8 cellular contexts compared by ENCODE assay signal in genomic region chr1:183942933-183943693, GRCh38.
DNase-seq lines count a peak whose midpoint lies in the region; ATAC-seq, FAIRE-seq and TF ChIP-seq lines count a peak whose summit lies in the region.

No MANE protein-coding gene starts in this region.

- FAIRE-seq in H54 (lab: Jason Lieb, UNC) (peak; percentile 79), K562 (lab: Jason Lieb, UNC) (peak; percentile 70), kidney (lab: Jason Lieb, UNC) (no peak)

- peak; percentile 84 for ATAC-seq in K562

- TF ChIP-seq RAD21 in K562 (CRISPR knock-in tag; conservative IDR thresholded peaks at IDR 0.05 in 1 of 2, IDR thresholded peaks at IDR 0.05 in 1 of 2) = no peak

- DNase-seq in COLO829 (ENCODE audit: low spot score) = peak; percentile 92
- DNase-seq in H54 (ENCODE audit: insufficient read length, low spot score) = peak; percentile 65
- peak; percentile 100 for DNase-seq in NCI-H2107 treated with DMSO at 0.1 percent for 48 hours (lab: John Stamatoyannopoulos, UW; ENCODE audit: unreplicated experiment)
- peak in 2 of 4 experiments; percentile 33 to 47 for DNase-seq in K562 (ENCODE audit: extremely low read depth in 1 of 4, low spot score in 3 of 4)
- DNase-seq in osteoblast (ENCODE audit: insufficient read length, low spot score, missing footprints) = peak; percentile 93
- DNase-seq in cerebellum (ENCODE audit: low spot score) = no peak
- no peak for DNase-seq in kidney
- DNase-seq in NCI-H1105 treated with DMSO at 0.1 percent for 48 hours (lab: John Stamatoyannopoulos, UW) = no peak

- H3K27ac ChIP-seq in K562 (ENCODE audit: extremely low read depth, low read depth, low read length) (no peak overlapping the region), osteoblast (ENCODE audit: low read depth, low read length) (peak overlapping the region; percentile 57), kidney (ENCODE audit: low read depth in 2 of 2, low read length in 2 of 2) (no peak overlapping the region)

- peak in 1 of 3 experiments; percentile 22; a peak in 1 of 6 replicates for TF ChIP-seq CTCF in K562 (IDR thresholded peaks at IDR 0.05 in 2 of 3, conservative IDR thresholded peaks at IDR 0.05 in 1 of 3; ENCODE audit: insufficient read depth in 2 of 3, low read depth in 1 of 3, low read length in 3 of 3)
- TF ChIP-seq CTCF in osteoblast (IDR thresholded peaks at IDR 0.05; ENCODE audit: extremely low read depth, low read depth, low read length) = peak; percentile 34
- no peak for TF ChIP-seq CTCF in kidney (IDR thresholded peaks at IDR 0.05; ENCODE audit: borderline replicate concordance, extremely low read depth, insufficient read depth)

- peaks cover 10 to 20% of the 10 kb centered on the region in 2 experiments; a peak in 4 of 5 replicates for H3K4me1 ChIP-seq in K562 (replicated peaks in 1 of 2; ENCODE audit: control insufficient read depth in 2 of 2, insufficient read depth in 2 of 2, low read length in 2 of 2)
- H3K4me1 ChIP-seq in osteoblast (ENCODE audit: insufficient read depth, low read length) = peaks cover 15% of the 10 kb centered on the region
- H3K4me1 ChIP-seq in kidney (ENCODE audit: control insufficient read depth in 1 of 2, insufficient read depth in 1 of 2, low read depth in 1 of 2, low read length in 2 of 2) = no peaks in the 10 kb centered on the region

- H3K4me2 ChIP-seq in K562 (ENCODE audit: insufficient read depth, low read length) = no peak overlapping the region
- H3K4me2 ChIP-seq in osteoblast (ENCODE audit: insufficient read depth, low read length) = peak overlapping the region; percentile 67

- no peaks in the 10 kb centered on the region for H3K9me1 ChIP-seq in K562 (ENCODE audit: control insufficient read depth, insufficient read depth, low read length)

- H3K36me3 ChIP-seq in K562 (ENCODE audit: control insufficient read depth, insufficient read depth, low read length) (peaks cover 55% of the 10 kb centered on the region), osteoblast (ENCODE audit: insufficient read depth, low read length) (no peaks in the 10 kb centered on the region), kidney (ENCODE audit: control insufficient read depth in 1 of 2, insufficient read depth in 2 of 2, low read length in 2 of 2) (no peaks in the 10 kb centered on the region)

- CTCF ChIA-PET in K562 (lab: Yijun Ruan, JAX; ENCODE audit: low intra/inter-chr PET ratio) = no interaction called here

- POLR2A ChIA-PET in K562 (lab: Yijun Ruan, JAX) = interaction anchor here (0.6 to 2.6 kb wide), 5 partner anchors 8 to 757 kb away, joined by 3 to 8 read pairs (median 3); no protein-coding TSS in a partner anchor

- intact Hi-C loops in K562 (cut with micrococcal nuclease) = no loop called here
- intact Hi-C loops in kidney (cut with DNase I) = no loop called here

- 0 out of 2 replicates have a peak, but pooled peaks have one; percentile 4 for TF ChIP-seq POLR2A in H54 (IDR thresholded peaks at IDR 0.05; ENCODE audit: low read depth, low read length)
- no peak for TF ChIP-seq POLR2A in K562 (conservative IDR thresholded peaks at IDR 0.05)

- no peak overlapping the region for H3K4me3 ChIP-seq in K562
- H3K4me3 ChIP-seq in osteoblast (ENCODE audit: insufficient read depth, low read length) = peak overlapping the region; percentile 21
- H3K4me3 ChIP-seq in kidney (ENCODE audit: low read length in 2 of 2) = no peak overlapping the region

- BruUV-seq in K562 (replicated peaks; lab: Mats Ljungman, UMichigan) = no TSS peak

- no peak for TF ChIP-seq EP300 in K562 (IDR thresholded peaks at IDR 0.05; ENCODE audit: low read length)

- whole genome bisulfite sequencing in K562 (ENCODE audit: insufficient coverage, low coverage, missing lambda C conversion rate) = 47% methylated on average over 5 of the region's 5 CpGs

- no peak overlapping the region; the same call in 1 of the 2 replicates for H2AFZ ChIP-seq in K562 (ENCODE audit: low read depth, low read length)
- H2AFZ ChIP-seq in osteoblast (ENCODE audit: low read length) = peak overlapping the region; percentile 69

- H3K9me3 ChIP-seq in K562 (replicated peaks; ENCODE audit: control insufficient read depth, insufficient read depth, low read depth, low read length) = no peaks in the 10 kb centered on the region
- no peaks in the 10 kb centered on the region for H3K9me3 ChIP-seq in osteoblast (ENCODE audit: low read depth, low read length)
- H3K9me3 ChIP-seq in kidney (ENCODE audit: control insufficient read depth in 1 of 2, low read length in 2 of 2) = no peaks in the 10 kb centered on the region

- H4K20me1 ChIP-seq in K562 (replicated peaks; ENCODE audit: control insufficient read depth, insufficient read depth, low read length) = no peaks in the 10 kb centered on the region
- no peaks in the 10 kb centered on the region for H4K20me1 ChIP-seq in osteoblast (ENCODE audit: insufficient read depth, low read length)

- in situ Hi-C loops in K562 (cut with MboI) = no loop called here

- H3K27me3 ChIP-seq in K562 (ENCODE audit: control insufficient read depth in 2 of 2, insufficient read depth in 2 of 2, low read length in 2 of 2) (no peaks in the 10 kb centered on the region), osteoblast (ENCODE audit: insufficient read depth, low read length) (no peaks in the 10 kb centered on the region)

- H3K79me2 ChIP-seq in K562 (ENCODE audit: control insufficient read depth, insufficient read depth, low read length) (no peaks in the 10 kb centered on the region), osteoblast (ENCODE audit: insufficient read depth, low read length) (no peaks in the 10 kb centered on the region)

- H3K9ac ChIP-seq in K562 (ENCODE audit: insufficient read depth in 1 of 2, low read depth in 2 of 2, low read length in 2 of 2) (no peak overlapping the region), kidney (ENCODE audit: low read length in 2 of 2) (no peak overlapping the region)

TF ChIP-seq in K562, 482 proteins besides CTCF, POLR2A, EP300 and RAD21 (continues in another document):
- TF ChIP-seq MEIS2 (IDR thresholded peaks at IDR 0.05; ENCODE audit: partially characterized antibody) (peak; percentile 40), ZNF277 (CRISPR knock-in tag; IDR thresholded peaks at IDR 0.05; ENCODE audit: borderline replicate concordance) (no peak), TOE1 (IDR thresholded peaks at IDR 0.05; ENCODE audit: borderline replicate concordance) (peak; percentile 69; the same call in 1 of the 2 replicates), TOE1 (CRISPR knock-in tag; IDR thresholded peaks at IDR 0.05; ENCODE audit: borderline replicate concordance, low read depth) (no peak), MCM7 (IDR thresholded peaks at IDR 0.05) (no peak), ATF3 (IDR thresholded peaks at IDR 0.05) (peak; percentile 46; the same call in 1 of the 2 replicates), ATF3 (CRISPR knock-in tag; conservative IDR thresholded peaks at IDR 0.05) (no peak), MNT (conservative IDR thresholded peaks at IDR 0.05) (0 out of 4 replicates have a peak, but pooled peaks of 1 of the 2 experiments have one; percentile 23), SOX6 (IDR thresholded peaks at IDR 0.05) (no peak), CBX5 (IDR thresholded peaks at IDR 0.05; ENCODE audit: borderline replicate concordance, low read depth) (no peak), ZNF644 (tag; IDR thresholded peaks at IDR 0.05; ENCODE audit: low read depth) (0 out of 2 replicates have a peak, but pooled peaks have one; percentile 37), ARID3A (IDR thresholded peaks at IDR 0.05; ENCODE audit: borderline replicate concordance, low read depth, low read length) (0 out of 2 replicates have a peak, but pooled peaks have one; percentile 19), SRSF9 (IDR thresholded peaks at IDR 0.05; ENCODE audit: borderline replicate concordance, low read depth, low read length) (no peak)

Comparison
In these comparisons a context has a peak if more than half of its experiments do, and no peak if none do; other contexts are left out.
1. DNase-seq: peak in COLO829 (single experiment), H54 (single experiment), NCI-H2107 treated with DMSO at 0.1 percent for 48 hours (single experiment) and osteoblast (single experiment); none in cerebellum (single experiment), kidney (single experiment) and NCI-H1105 treated with DMSO at 0.1 percent for 48 hours (single experiment).